In the genomic region with DNA sequence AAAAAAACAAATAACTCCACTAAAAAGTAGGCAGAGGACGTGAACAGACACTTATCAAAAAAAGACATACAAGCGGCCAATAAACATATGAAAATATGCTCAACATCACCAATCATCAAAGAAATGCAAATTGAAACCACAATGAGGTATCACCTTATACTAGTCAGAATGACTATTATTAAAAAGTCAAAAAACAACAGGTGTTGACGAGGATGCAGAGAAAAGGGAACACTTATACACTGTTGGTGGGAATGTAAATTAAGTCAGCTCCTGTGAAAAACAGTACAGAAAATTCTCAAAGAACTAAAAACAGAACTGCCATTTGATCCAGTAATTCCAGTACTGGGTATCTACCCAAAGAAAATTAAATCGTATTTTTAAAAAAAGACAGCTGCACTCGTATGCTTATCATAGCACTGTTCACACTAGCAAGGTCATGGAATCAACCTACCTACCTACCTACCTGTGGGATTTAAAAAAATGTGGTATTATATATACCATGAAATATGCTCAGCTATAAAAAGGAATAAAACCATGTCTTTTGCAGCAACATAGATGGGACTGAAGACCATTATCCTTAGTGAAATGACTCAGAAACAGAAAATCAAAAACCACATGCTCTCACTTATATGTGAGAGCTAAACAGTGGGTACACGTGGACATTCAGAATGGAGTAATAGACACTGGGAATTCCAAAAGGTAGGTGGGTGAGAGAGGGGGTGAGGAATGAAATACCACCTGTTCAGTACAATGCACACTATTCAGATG, we compare ENCODE assay signal across 21 cellular contexts. TPM values are rescaled to one million over a fixed set of nuclear protein-coding genes. Genes with fewer than 3 reads are reported as not detected.
DNase-seq lines count a peak whose midpoint lies in the region; ATAC-seq and TF ChIP-seq lines count a peak whose summit lies in the region.
"Had no signal": no experiment of that assay in that cellular context is flagged by ENCODE, and none has a peak within 500 bp of the region (broad histone marks: within the 10 kb centered on the region; RNA-seq: fewer than 3 reads in every experiment).

No MANE protein-coding gene starts in this region.

- in situ Hi-C loops in KBM-7 (cut with MboI; ENCODE audit: low pct_unique_long_range_greater_than_20kb, low sequenced_read_pairs) = no loop called here

- no peak for TF ChIP-seq CTCF in lower lobe of right lung (IDR thresholded peaks at IDR 0.05)

- no peaks in the 10 kb centered on the region for H3K27me3 ChIP-seq in lower lobe of right lung (ENCODE audit: low read depth)
- H3K27me3 ChIP-seq: SJSA1 had no signal

- no peak overlapping the region for H3K4me3 ChIP-seq in lower lobe of right lung
- H3K4me3 ChIP-seq: PC-9, SJSA1 had no signal

- H3K27ac Mint-ChIP-seq in activated naive CD8-positive, alpha-beta T cell treated with anti-CD3 and anti-CD28 coated beads for 36 hours = no peak overlapping the region
- H3K27ac Mint-ChIP-seq: activated B cell treated with CpG ODN at 0.5 μM for 24 hours; activated CD8-positive, alpha-beta T cell treated with anti-CD3 and anti-CD28 coated beads for 36 hours; nephron progenitor cell had no signal

- H3K27me3 Mint-ChIP-seq in activated naive CD8-positive, alpha-beta T cell treated with anti-CD3 and anti-CD28 coated beads for 36 hours = no peaks in the 10 kb centered on the region
- H3K27me3 Mint-ChIP-seq: activated B cell treated with CpG ODN at 0.5 μM for 24 hours had no signal

- no peak overlapping the region for H3K4me3 Mint-ChIP-seq in activated naive CD8-positive, alpha-beta T cell treated with anti-CD3 and anti-CD28 coated beads for 36 hours
- H3K4me3 Mint-ChIP-seq: activated B cell treated with CpG ODN at 0.5 μM for 24 hours; activated CD8-positive, alpha-beta T cell treated with anti-CD3 and anti-CD28 coated beads for 36 hours; nephron progenitor cell had no signal

- intact Hi-C loops in head of caudate nucleus (cut with DNase I) (no loop called here), lower lobe of right lung (cut with DNase I) (no loop called here)

- no peaks in the 10 kb centered on the region for H3K36me3 ChIP-seq in lower lobe of right lung
- H3K36me3 ChIP-seq: SJSA1 had no signal

- H3K4me1 ChIP-seq in lower lobe of right lung = no peaks in the 10 kb centered on the region
- H3K4me1 ChIP-seq: SJSA1 had no signal

- no peak overlapping the region for H3K27ac ChIP-seq in lower lobe of right lung
- H3K27ac ChIP-seq: PC-9, SJSA1 had no signal

- no peaks in the 10 kb centered on the region for H3K9me3 Mint-ChIP-seq in activated naive CD8-positive, alpha-beta T cell treated with anti-CD3 and anti-CD28 coated beads for 36 hours
- H3K9me3 Mint-ChIP-seq: activated B cell treated with CpG ODN at 0.5 μM for 24 hours; activated CD8-positive, alpha-beta T cell treated with anti-CD3 and anti-CD28 coated beads for 36 hours; nephron progenitor cell had no signal

- DNase-seq in activated naive CD8-positive, alpha-beta T cell treated with anti-CD3 and anti-CD28 coated beads for 36 hours = no peak
- DNase-seq in head of caudate nucleus (no peak), KBM-7 (no peak), lower lobe of right lung (no peak)
- DNase-seq: activated B cell treated with CpG ODN at 0.5 μM for 24 hours; activated CD8-positive, alpha-beta T cell treated with anti-CD3 and anti-CD28 coated beads for 36 hours; activated T-cell treated with anti-CD3 and anti-CD28 coated beads, Interleukin-2, amount 50 U/mL, for 48 hours; dermis blood vessel endothelial cell; foreskin melanocyte; left colon; NCI-H1417; NCI-H2171; NCI-H748 treated with DMSO at 0.1 percent for 48 hours; nephron progenitor cell; PC-9; stimulated activated CD8-positive, alpha-beta memory T cell treated with anti-CD3 and anti-CD28 coated beads, Interleukin-4, amount 100 ng/mL, for 48 hours; substantia nigra had no signal

- no peaks in the 10 kb centered on the region for H3K4me1 Mint-ChIP-seq in activated naive CD8-positive, alpha-beta T cell treated with anti-CD3 and anti-CD28 coated beads for 36 hours
- H3K4me1 Mint-ChIP-seq: activated B cell treated with CpG ODN at 0.5 μM for 24 hours had no signal

- no peaks in the 10 kb centered on the region for H3K9me3 ChIP-seq in lower lobe of right lung
- H3K9me3 ChIP-seq: SJSA1 had no signal

- ATAC-seq in GM19035 (IDR thresholded peaks at IDR 0.05; ENCODE audit: unreplicated experiment) (peak; percentile 62), GM21723 (IDR thresholded peaks at IDR 0.05; ENCODE audit: unreplicated experiment) (peak; percentile 75), HG03342 (IDR thresholded peaks at IDR 0.05; ENCODE audit: unreplicated experiment) (peak; percentile 81), lower lobe of right lung (no peak)
- ATAC-seq: activated CD8-positive, alpha-beta T cell treated with anti-CD3 and anti-CD28 coated beads for 36 hours; left colon had no signal

- H3K36me3 Mint-ChIP-seq in activated naive CD8-positive, alpha-beta T cell treated with anti-CD3 and anti-CD28 coated beads for 36 hours = no peaks in the 10 kb centered on the region

RNA-seq across cellular contexts. Expression of gene PTPN13, which starts 24.8 kb away (rescaled TPM):
- under 1 TPM; 0.02 to 0.10 TPM for total RNA-seq in activated naive CD8-positive, alpha-beta T cell treated with anti-CD3 and anti-CD28 coated beads for 36 hours
- total RNA-seq in lower lobe of right lung = 77.2 TPM

Comparison
In these comparisons a context has a peak if more than half of its experiments do, and no peak if none do; other contexts are left out.
1. ATAC-seq: peak in GM19035 (single experiment), GM21723 (single experiment) and HG03342 (single experiment); none in lower lobe of right lung (0 of 2).
2. RNA of gene PTPN13, which starts 24.8 kb away (total RNA-seq): 77.2 TPM in lower lobe of right lung (single experiment); 0.02 to 0.10 TPM in activated naive CD8-positive, alpha-beta T cell treated with anti-CD3 and anti-CD28 coated beads for 36 hours; every median in the first group is over 10 times any median in the second.